ENCODE assay signal across 14 cellular contexts in the genomic region with DNA sequence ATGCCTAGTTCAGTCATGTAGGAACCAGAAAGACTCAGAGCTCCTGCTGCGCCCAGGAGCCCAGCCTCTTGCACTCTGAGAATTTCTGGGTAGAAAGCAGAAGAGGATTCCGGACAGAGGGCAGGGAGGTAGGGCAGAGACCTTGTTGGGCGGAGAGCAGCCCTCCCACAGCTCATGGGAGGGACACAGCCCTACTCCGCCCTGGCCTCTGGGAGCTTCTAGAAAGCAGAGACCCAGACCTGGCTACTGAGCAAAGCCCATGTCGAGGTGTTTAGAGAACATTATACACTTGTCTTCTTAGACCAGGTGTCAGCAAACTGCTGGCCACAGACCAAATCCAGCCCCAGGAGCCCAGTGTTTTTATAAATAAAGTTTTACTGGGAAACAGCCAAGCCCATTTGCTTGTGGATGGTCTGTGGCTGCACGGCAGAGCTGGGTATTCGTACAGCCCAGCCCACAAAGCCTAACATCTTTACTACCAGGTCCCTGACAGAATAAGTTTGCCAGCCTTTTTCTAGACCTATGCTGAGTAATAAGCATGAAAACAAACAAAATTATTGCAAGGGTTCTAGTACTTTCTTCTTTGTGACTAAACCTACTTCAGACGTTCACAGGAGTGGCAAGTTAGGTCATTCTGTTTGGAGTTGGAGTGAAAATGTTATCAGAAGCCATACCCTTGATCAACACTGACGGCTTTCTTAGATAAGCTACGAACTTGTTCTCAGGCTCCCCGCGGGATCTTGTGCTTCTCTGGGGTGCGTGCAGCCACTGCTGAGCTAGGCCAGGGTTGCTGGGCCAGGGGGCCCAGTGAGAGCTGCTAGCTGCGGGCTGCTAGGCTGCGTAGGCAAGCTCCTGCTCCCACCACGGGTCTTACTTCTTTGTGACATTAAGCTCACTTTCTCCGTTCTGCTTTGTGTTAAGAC.
"Had no signal": no experiment of that assay in that cellular context is flagged by ENCODE, and none has a peak within 500 bp of the region (broad histone marks: within the 10 kb centered on the region; RNA-seq: fewer than 3 reads in every experiment).

No MANE protein-coding gene starts in this region.

- H3K9me3 Mint-ChIP-seq: activated CD4-positive, alpha-beta memory T cell treated with anti-CD3 and anti-CD28 coated beads for 36 hours; nephron progenitor cell had no signal

- DNase-seq: activated CD4-positive, alpha-beta memory T cell treated with anti-CD3 and anti-CD28 coated beads for 36 hours; activated CD4-positive, alpha-beta T cell treated with anti-CD3 and anti-CD28 coated beads for 1 hour; activated CD8-positive, alpha-beta memory T cell treated with anti-CD3 and anti-CD28 coated beads, Interleukin-2, amount 10 ng/mL, durations not matched to agents 7 days and 5 days; activated T-cell treated with anti-CD3 and anti-CD28 coated beads, Interleukin-2, amount 50 U/mL, for 1 hour; anterior cingulate cortex; brain microvascular endothelial cell; effector memory CD4-positive, alpha-beta T cell; head of caudate nucleus; mammary epithelial cell; nephron progenitor cell; stimulated activated CD4-positive, alpha-beta T cell treated with anti-CD3 and anti-CD28 coated beads, Interleukin-1b, Interleukin-23, amount 100 ng/mL, for 48 hours had no signal

- H3K4me3 Mint-ChIP-seq: activated CD4-positive, alpha-beta memory T cell treated with anti-CD3 and anti-CD28 coated beads for 36 hours; activated CD8-positive, alpha-beta memory T cell treated with anti-CD3 and anti-CD28 coated beads, Interleukin-2, amount 10 ng/mL, durations not matched to agents 7 days and 5 days; activated naive CD8-positive, alpha-beta T cell; nephron progenitor cell had no signal

- H3K4me1 ChIP-seq: prostate gland had no signal

- H3K27ac ChIP-seq: brain microvascular endothelial cell, prostate gland, thoracic aorta had no signal

- H3K4me3 ChIP-seq: prostate gland, thoracic aorta had no signal

- H3K4me1 Mint-ChIP-seq: activated CD8-positive, alpha-beta memory T cell treated with anti-CD3 and anti-CD28 coated beads, Interleukin-2, amount 10 ng/mL, durations not matched to agents 7 days and 5 days had no signal

- H3K36me3 Mint-ChIP-seq: activated CD4-positive, alpha-beta memory T cell treated with anti-CD3 and anti-CD28 coated beads for 36 hours; activated CD8-positive, alpha-beta memory T cell treated with anti-CD3 and anti-CD28 coated beads, Interleukin-2, amount 10 ng/mL, durations not matched to agents 7 days and 5 days; activated naive CD8-positive, alpha-beta T cell had no signal

- H3K27ac Mint-ChIP-seq: activated CD4-positive, alpha-beta memory T cell treated with anti-CD3 and anti-CD28 coated beads for 36 hours; activated CD8-positive, alpha-beta memory T cell treated with anti-CD3 and anti-CD28 coated beads, Interleukin-2, amount 10 ng/mL, durations not matched to agents 7 days and 5 days; activated naive CD8-positive, alpha-beta T cell had no signal

- H3K27me3 ChIP-seq: brain microvascular endothelial cell had no signal

- H3K9me3 ChIP-seq: prostate gland, thoracic aorta had no signal

- H3K27me3 Mint-ChIP-seq: activated CD4-positive, alpha-beta memory T cell treated with anti-CD3 and anti-CD28 coated beads for 36 hours had no signal

- H3K36me3 ChIP-seq: brain microvascular endothelial cell, prostate gland, thoracic aorta had no signal
